16 cellular contexts compared by ENCODE assay signal in genomic region chr1:41679994-41680393, GRCh38.
"Had no signal": no experiment of that assay in that cellular context is flagged by ENCODE, and none has a peak within 500 bp of the region (broad histone marks: within the 10 kb centered on the region; RNA-seq: fewer than 3 reads in every experiment).

No MANE protein-coding gene starts in this region.

- H3K4me2 ChIP-seq: hepatocyte, smooth muscle cell had no signal

- ATAC-seq: activated CD4-positive, alpha-beta T cell treated with anti-CD3 and anti-CD28 coated beads for 36 hours; activated T-helper 17 cell treated with anti-CD3 and anti-CD28 coated beads, Interleukin-2, amount 50 U/mL, for 72 hours; lower lobe of right lung; sciatic nerve; SK-N-SH treated with all-trans-retinoic acid at 6 μM for 48 hours; T-cell; WTC11 had no signal

- H3K36me3 Mint-ChIP-seq: T-cell, WTC11 had no signal

- H3K27me3 ChIP-seq: ascending aorta, hepatocyte, tibial artery, uterus had no signal

- H3K36me3 ChIP-seq: ascending aorta, lower lobe of right lung, tibial artery, uterus had no signal

- H3K27ac ChIP-seq: ascending aorta, hepatocyte, lower lobe of right lung, tibial artery, uterus had no signal

- H3K4me3 Mint-ChIP-seq: activated CD4-positive, alpha-beta T cell treated with anti-CD3 and anti-CD28 coated beads for 36 hours; activated naive CD4-positive, alpha-beta T cell treated with anti-CD3 and anti-CD28 coated beads for 36 hours; activated T-helper 17 cell treated with anti-CD3 and anti-CD28 coated beads, Interleukin-2, amount 50 U/mL, for 72 hours; nephron; WTC11 had no signal

- H3K9me3 Mint-ChIP-seq: activated naive CD4-positive, alpha-beta T cell treated with anti-CD3 and anti-CD28 coated beads for 36 hours; activated T-helper 17 cell treated with anti-CD3 and anti-CD28 coated beads, Interleukin-2, amount 50 U/mL, for 72 hours; nephron; T-cell had no signal

- H2AFZ ChIP-seq: hepatocyte had no signal

- H3K9me3 ChIP-seq: ascending aorta, lower lobe of right lung, tibial artery, uterus had no signal

- H3K27me3 Mint-ChIP-seq: activated CD4-positive, alpha-beta T cell treated with anti-CD3 and anti-CD28 coated beads for 36 hours; activated T-helper 17 cell treated with anti-CD3 and anti-CD28 coated beads, Interleukin-2, amount 50 U/mL, for 72 hours; T-cell had no signal

- H3K4me1 ChIP-seq: ascending aorta, uterus had no signal

- DNase-seq: activated CD4-positive, alpha-beta T cell treated with anti-CD3 and anti-CD28 coated beads for 36 hours; activated naive CD4-positive, alpha-beta T cell treated with anti-CD3 and anti-CD28 coated beads for 36 hours; dermis blood vessel endothelial cell; lower lobe of right lung; stimulated activated naive CD4-positive, alpha-beta T cell treated with Interleukin-2 at 50 U/mL for 16 hours; T-cell; tibial artery; uterus had no signal

- H3K4me3 ChIP-seq: ascending aorta, hepatocyte, lower lobe of right lung, smooth muscle cell, tibial artery, uterus had no signal

- H3K27ac Mint-ChIP-seq: activated CD4-positive, alpha-beta T cell treated with anti-CD3 and anti-CD28 coated beads for 36 hours; activated naive CD4-positive, alpha-beta T cell treated with anti-CD3 and anti-CD28 coated beads for 36 hours; activated T-helper 17 cell treated with anti-CD3 and anti-CD28 coated beads, Interleukin-2, amount 50 U/mL, for 72 hours; nephron; T-cell; WTC11 had no signal
